Comparison of ENCODE assay signal across 11 cellular contexts in the genomic region with DNA sequence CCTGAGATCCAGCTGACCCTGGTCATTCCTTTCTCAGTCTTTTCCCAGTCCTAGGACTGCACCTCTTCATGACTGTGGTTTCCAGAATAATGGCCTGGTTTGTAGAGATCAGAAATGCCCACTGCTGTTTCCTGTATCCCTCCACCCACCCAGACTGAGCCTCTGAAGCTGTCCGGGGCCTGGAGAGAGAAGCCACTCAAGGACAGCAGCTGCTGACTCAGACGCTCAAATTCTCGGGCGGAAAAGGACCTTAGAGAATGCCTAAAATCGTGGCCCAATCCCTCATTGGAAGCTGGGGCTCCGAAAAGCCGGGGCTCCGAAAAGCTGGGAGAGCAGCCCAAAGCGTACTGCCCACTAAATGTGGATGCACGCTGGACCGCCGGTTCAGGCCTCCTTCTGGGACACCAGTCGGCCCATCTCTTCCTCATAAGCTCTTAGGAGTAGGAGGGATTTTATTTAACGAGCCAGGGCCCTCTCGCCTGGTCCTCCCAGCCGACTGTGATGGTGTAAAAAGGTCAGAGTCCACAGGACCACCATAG. TPM values are rescaled to one million over a fixed set of nuclear protein-coding genes. Genes with fewer than 3 reads are reported as not detected.
A peak's percentile ranks its signal among the peaks of the same experiment; 100 is the strongest.
DNase-seq lines count a peak whose midpoint lies in the region; ATAC-seq and TF ChIP-seq lines count a peak whose summit lies in the region.
"Had no signal": no experiment of that assay in that cellular context is flagged by ENCODE, and none has a peak within 500 bp of the region (broad histone marks: within the 10 kb centered on the region; RNA-seq: fewer than 3 reads in every experiment).

No MANE protein-coding gene starts in this region.

- intact Hi-C loops in natural killer cell (cut with micrococcal nuclease) = loop anchor here (1.0 to 5.0 kb wide), 7 partner anchors 38 to 705 kb away; a partner anchor contains a TSS

- no peaks in the 10 kb centered on the region for H3K36me3 Mint-ChIP-seq in natural killer cell treated with Interleukin-12 subunit alpha and Interleukin-12 subunit beta and Interleukin-15 and Interleukin-18, amount 100 ng/mL, for 72 hours
- H3K36me3 Mint-ChIP-seq in natural killer cell = no peaks in the 10 kb centered on the region

- no peaks in the 10 kb centered on the region for H3K27me3 Mint-ChIP-seq in natural killer cell treated with Interleukin-12 subunit alpha and Interleukin-12 subunit beta and Interleukin-15 and Interleukin-18, amount 100 ng/mL, for 72 hours
- peaks cover 0 to 4% of the 10 kb centered on the region in 2 donors for H3K27me3 Mint-ChIP-seq in natural killer cell (ENCODE audit: low read depth in 2 of 2)

- peaks cover 5 to 6% of the 10 kb centered on the region in 2 donors for H3K4me1 Mint-ChIP-seq in natural killer cell treated with Interleukin-12 subunit alpha and Interleukin-12 subunit beta and Interleukin-15 and Interleukin-18, amount 100 ng/mL, for 72 hours (ENCODE audit: low read depth in 2 of 2)
- peaks cover 7 to 16% of the 10 kb centered on the region in 2 donors for H3K4me1 Mint-ChIP-seq in natural killer cell

- H3K27ac ChIP-seq in WERI-Rb-1 (peak overlapping the region; percentile 81), muscle layer of duodenum (ENCODE audit: low read length) (no peak overlapping the region)

- no peaks in the 10 kb centered on the region for H3K9me3 ChIP-seq in WERI-Rb-1 (ENCODE audit: severe bottlenecking)
- H3K9me3 ChIP-seq in muscle layer of duodenum (ENCODE audit: control insufficient read depth in 1 of 2, low read length in 2 of 2) = no peaks in the 10 kb centered on the region
- H3K9me3 ChIP-seq: HAP-1 had no signal

- DNase-seq in natural killer cell treated with Interleukin-12 subunit alpha and Interleukin-12 subunit beta and Interleukin-15 and Interleukin-18, amount 100 ng/mL, for 72 hours (ENCODE audit: low spot score) = no peak
- no peak for DNase-seq in natural killer cell
- peak; percentile 50 for DNase-seq in WERI-Rb-1
- DNase-seq in NCI-H82 (lab: John Stamatoyannopoulos, UW) = no peak
- DNase-seq in NCI-H128 (lab: John Stamatoyannopoulos, UW; ENCODE audit: unreplicated experiment) = no peak
- DNase-seq in SIG-M5 (lab: John Stamatoyannopoulos, UW) = no peak
- DNase-seq: NCI-H1436 treated with DMSO at 0.1 percent for 48 hours had no signal

- ATAC-seq in natural killer cell treated with Interleukin-12 subunit alpha and Interleukin-12 subunit beta and Interleukin-15 and Interleukin-18, amount 100 ng/mL, for 72 hours = no peak
- no peak for ATAC-seq in natural killer cell
- ATAC-seq in HG03280 (IDR thresholded peaks at IDR 0.05; ENCODE audit: unreplicated experiment) = no peak

- peak overlapping the region; percentile 40 for H3K4me3 ChIP-seq in WERI-Rb-1 (ENCODE audit: low read depth, low read length)
- H3K4me3 ChIP-seq in muscle layer of duodenum (ENCODE audit: low read depth in 1 of 2, low read length in 2 of 2) = peak overlapping the region; percentile 37 to 50

- peaks cover 11 to 31% of the 10 kb centered on the region in 2 donors for H3K4me1 ChIP-seq in muscle layer of duodenum (ENCODE audit: control insufficient read depth in 1 of 2, insufficient read depth in 2 of 2, low read length in 2 of 2)

- H3K9me3 Mint-ChIP-seq in natural killer cell treated with Interleukin-12 subunit alpha and Interleukin-12 subunit beta and Interleukin-15 and Interleukin-18, amount 100 ng/mL, for 72 hours = no peaks in the 10 kb centered on the region
- H3K9me3 Mint-ChIP-seq in natural killer cell = no peaks in the 10 kb centered on the region

- no peak overlapping the region for H3K4me3 Mint-ChIP-seq in natural killer cell treated with Interleukin-12 subunit alpha and Interleukin-12 subunit beta and Interleukin-15 and Interleukin-18, amount 100 ng/mL, for 72 hours
- H3K4me3 Mint-ChIP-seq in natural killer cell = no peak overlapping the region

- no peaks in the 10 kb centered on the region for H3K36me3 ChIP-seq in WERI-Rb-1
- no peaks in the 10 kb centered on the region for H3K36me3 ChIP-seq in muscle layer of duodenum (ENCODE audit: control insufficient read depth in 1 of 2, insufficient read depth in 2 of 2, low read length in 2 of 2)
- H3K36me3 ChIP-seq: HAP-1 had no signal

- no peaks in the 10 kb centered on the region for H3K27me3 ChIP-seq in WERI-Rb-1 (ENCODE audit: insufficient read depth, low read depth, severe bottlenecking)
- no peaks in the 10 kb centered on the region for H3K27me3 ChIP-seq in muscle layer of duodenum (ENCODE audit: low read depth, low read length)

- no peak for TF ChIP-seq CTCF in natural killer cell (IDR thresholded peaks at IDR 0.05)
- TF ChIP-seq CTCF in WERI-Rb-1 (IDR thresholded peaks at IDR 0.05; ENCODE audit: low read depth, low read length) = no peak

- peak overlapping the region; percentile 86 to 91 for H3K27ac Mint-ChIP-seq in natural killer cell treated with Interleukin-12 subunit alpha and Interleukin-12 subunit beta and Interleukin-15 and Interleukin-18, amount 100 ng/mL, for 72 hours
- H3K27ac Mint-ChIP-seq in natural killer cell = peak overlapping the region in 1 of 2 donors; percentile 91

RNA-seq across cellular contexts. Expression of a gene that starts 7.8 kb away (rescaled TPM):
- not detected for total RNA-seq in natural killer cell treated with Interleukin-12 subunit alpha and Interleukin-12 subunit beta and Interleukin-15 and Interleukin-18, amount 100 ng/mL, for 72 hours
- total RNA-seq in natural killer cell = under 1 TPM in 2 of 3 donors, not detected in 1; 0.75 to 0.91 TPM
- total RNA-seq: Right ventricle myocardium inferior had no signal

RNA-seq across cellular contexts. Expression of a gene that starts 16.5 kb away (rescaled TPM):
- 1 to 10 TPM; 8.9 to 10.0 TPM for total RNA-seq in natural killer cell treated with Interleukin-12 subunit alpha and Interleukin-12 subunit beta and Interleukin-15 and Interleukin-18, amount 100 ng/mL, for 72 hours
- 1 to 10 TPM; 6.1 to 7.6 (median 6.9) TPM for total RNA-seq in natural killer cell

RNA-seq across cellular contexts. Expression of a gene that starts 22.4 kb away (rescaled TPM):
- total RNA-seq in natural killer cell treated with Interleukin-12 subunit alpha and Interleukin-12 subunit beta and Interleukin-15 and Interleukin-18, amount 100 ng/mL, for 72 hours = 1 to 10 TPM in 1 of 2 donors, under 1 TPM in 1; 0.90 to 1.0 TPM
- total RNA-seq in natural killer cell = 10 to 100 TPM in 1 of 3 donors, 1 to 10 TPM in 2; 5.0 to 10.7 (median 7.8) TPM

RNA-seq across cellular contexts. Expression of a gene that starts 38.0 kb away (rescaled TPM):
- 10 to 100 TPM; 13.1 to 18.7 TPM for total RNA-seq in natural killer cell treated with Interleukin-12 subunit alpha and Interleukin-12 subunit beta and Interleukin-15 and Interleukin-18, amount 100 ng/mL, for 72 hours
- total RNA-seq in natural killer cell = 10 to 100 TPM; 21.1 to 36.0 (median 34.7) TPM

RNA-seq across cellular contexts. Expression of a gene that starts 48.2 kb away (rescaled TPM):
- 10 to 100 TPM in 1 of 2 donors, 1 to 10 TPM in 1; 8.4 to 19.9 TPM for total RNA-seq in natural killer cell treated with Interleukin-12 subunit alpha and Interleukin-12 subunit beta and Interleukin-15 and Interleukin-18, amount 100 ng/mL, for 72 hours
- total RNA-seq in natural killer cell = 10 to 100 TPM; 16.4 to 18.5 (median 18.3) TPM
